ENCODE assay signal across 33 cellular contexts in the genomic region with DNA sequence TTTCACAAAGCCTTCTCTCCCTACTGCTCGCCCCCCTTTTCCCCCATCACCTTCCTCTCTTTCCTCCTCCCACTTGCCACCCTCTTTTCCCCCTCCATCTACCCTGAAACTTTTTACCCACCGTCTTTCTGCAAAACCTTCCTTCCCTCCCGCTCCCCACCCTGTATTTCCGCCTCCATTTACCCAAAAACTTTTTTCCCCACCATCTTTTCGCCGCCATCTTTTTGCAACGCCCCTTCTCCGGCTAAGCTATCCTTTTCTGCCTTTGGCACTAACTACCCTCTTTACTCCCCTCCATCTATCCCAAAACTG.
"Had no signal": no experiment of that assay in that cellular context is flagged by ENCODE, and none has a peak within 500 bp of the region (broad histone marks: within the 10 kb centered on the region; RNA-seq: fewer than 3 reads in every experiment).

No MANE protein-coding gene starts in this region.

- H3K4me3 Mint-ChIP-seq: activated B cell treated with CpG ODN at 0.5 μM for 24 hours; activated CD4-positive, alpha-beta memory T cell treated with anti-CD3 and anti-CD28 coated beads for 36 hours; activated CD4-positive, alpha-beta T cell treated with anti-CD3 and anti-CD28 coated beads, Interleukin-2, amount 10 ng/mL, durations not matched to agents 24 days and 14 days; activated CD8-positive, alpha-beta T cell treated with anti-CD3 and anti-CD28 coated beads for 36 hours; activated naive CD4-positive, alpha-beta T cell treated with anti-CD3 and anti-CD28 coated beads for 36 hours; activated naive CD8-positive, alpha-beta T cell treated with anti-CD3 and anti-CD28 coated beads for 36 hours; activated T-cell treated with anti-CD3 and anti-CD28 coated beads, Interleukin-2, amount 50 U/mL, for 4 hours; activated T-cell treated with anti-CD3 and anti-CD28 coated beads, Interleukin-2, amount 50 U/mL, for 72 hours; activated T-helper 1 cell treated with anti-CD3 and anti-CD28 coated beads, Interleukin-12 subunit alpha, Interleukin-12 subunit beta, Interleukin-2, Interleukin-4 antibody, amounts not matched to agents 30 ng/mL and 10 ng/mL and 1 ng/mL, durations not matched to agents 14 hours and 24 hours and 36 hours; activated T-helper 17 cell treated with anti-CD3 and anti-CD28 coated beads, Interleukin-2, amount 50 U/mL, for 72 hours; T-helper 2 cell treated with Interferon-gamma antibody and Interleukin-4, amounts not matched to agents 5 μg/mL and 100 μg/mL, for 36 hours had no signal

- H3K27ac ChIP-seq: adrenal gland, body of pancreas, brain microvascular endothelial cell, breast epithelium, VCaP had no signal

- H3K27ac Mint-ChIP-seq: activated B cell treated with CpG ODN at 0.5 μM for 24 hours; activated CD4-positive, alpha-beta memory T cell treated with anti-CD3 and anti-CD28 coated beads for 36 hours; activated CD4-positive, alpha-beta T cell treated with anti-CD3 and anti-CD28 coated beads, Interleukin-2, amount 10 ng/mL, durations not matched to agents 24 days and 14 days; activated CD8-positive, alpha-beta T cell treated with anti-CD3 and anti-CD28 coated beads for 36 hours; activated naive CD4-positive, alpha-beta T cell treated with anti-CD3 and anti-CD28 coated beads for 36 hours; activated naive CD4-positive, alpha-beta T cell treated with anti-CD3 and anti-CD28 coated beads, Interleukin-2, amount 50 U/mL, for 72 hours; activated naive CD8-positive, alpha-beta T cell treated with anti-CD3 and anti-CD28 coated beads for 36 hours; activated T-cell treated with anti-CD3 and anti-CD28 coated beads, Interleukin-2, amount 50 U/mL, for 72 hours; activated T-helper 1 cell treated with anti-CD3 and anti-CD28 coated beads, Interleukin-12 subunit alpha, Interleukin-12 subunit beta, Interleukin-2, Interleukin-4 antibody, amounts not matched to agents 30 ng/mL and 10 ng/mL and 1 ng/mL, durations not matched to agents 14 hours and 24 hours and 36 hours; activated T-helper 17 cell treated with anti-CD3 and anti-CD28 coated beads, Interleukin-2, amount 50 U/mL, for 72 hours; T-helper 2 cell treated with Interferon-gamma antibody and Interleukin-4, amounts not matched to agents 5 μg/mL and 100 μg/mL, for 36 hours had no signal

- H3K4me3 ChIP-seq: adrenal gland, body of pancreas, breast epithelium had no signal

- DNase-seq: activated B cell treated with CpG ODN at 0.5 μM for 24 hours; activated CD4-positive, alpha-beta memory T cell treated with anti-CD3 and anti-CD28 coated beads for 36 hours; activated CD4-positive, alpha-beta T cell treated with anti-CD3 and anti-CD28 coated beads for 4 hours; activated CD4-positive, alpha-beta T cell treated with anti-CD3 and anti-CD28 coated beads, Interleukin-2, amount 10 ng/mL, durations not matched to agents 24 days and 14 days; activated CD4-positive, alpha-beta T cell treated with anti-CD3 and anti-CD28 coated beads, Interleukin-2, amount 50 U/mL, for 1 hour; activated CD4-positive, alpha-beta T cell treated with anti-CD3 and anti-CD28 coated beads, Interleukin-2, amount 50 U/mL, for 4 hours; activated CD4-positive, CD25-positive, alpha-beta regulatory T cell treated with anti-CD3 and anti-CD28 coated beads, Interleukin-2, amount 50 U/mL, for 72 hours; activated CD8-positive, alpha-beta memory T cell treated with anti-CD3 and anti-CD28 coated beads, Interleukin-2, amount 50 U/mL, for 4 hours; activated CD8-positive, alpha-beta T cell treated with anti-CD3 and anti-CD28 coated beads for 36 hours; activated effector memory CD4-positive, alpha-beta T cell treated with anti-CD3 and anti-CD28 coated beads, Interleukin-2, amount 50 U/mL, for 16 hours; activated gamma-delta T cell treated with Interleukin-2 at 50 U/mL for 16 hours; activated naive CD4-positive, alpha-beta T cell; activated naive CD4-positive, alpha-beta T cell treated with anti-CD3 and anti-CD28 coated beads for 36 hours; activated naive CD4-positive, alpha-beta T cell treated with anti-CD3 and anti-CD28 coated beads, Interleukin-2, amount 50 U/mL, for 16 hours; activated naive CD8-positive, alpha-beta T cell treated with anti-CD3 and anti-CD28 coated beads for 36 hours; activated T-cell treated with anti-CD3 and anti-CD28 coated beads for 4 hours; activated T-cell treated with anti-CD3 and anti-CD28 coated beads, Interleukin-2, amount 50 U/mL, for 1 hour; activated T-cell treated with anti-CD3 and anti-CD28 coated beads, Interleukin-2, amount 50 U/mL, for 4 hours; activated T-cell treated with anti-CD3 and anti-CD28 coated beads, Interleukin-2, amount 50 U/mL, for 72 hours; adrenal gland; amniotic stem cell; aorta; body of pancreas; brain microvascular endothelial cell; central memory CD4-positive, alpha-beta T cell; T-helper 2 cell; T-helper 9 cell had no signal

- H3K36me3 Mint-ChIP-seq: activated CD4-positive, alpha-beta memory T cell treated with anti-CD3 and anti-CD28 coated beads for 36 hours; activated naive CD8-positive, alpha-beta T cell treated with anti-CD3 and anti-CD28 coated beads for 36 hours had no signal

- H3K4me1 ChIP-seq: adrenal gland, body of pancreas, breast epithelium had no signal

- H3K9me3 ChIP-seq: adrenal gland, body of pancreas, breast epithelium had no signal

- H3K27me3 Mint-ChIP-seq: activated CD8-positive, alpha-beta T cell treated with anti-CD3 and anti-CD28 coated beads for 36 hours had no signal

- H3K9me3 Mint-ChIP-seq: activated B cell treated with CpG ODN at 0.5 μM for 24 hours; activated CD4-positive, alpha-beta memory T cell treated with anti-CD3 and anti-CD28 coated beads for 36 hours; activated CD4-positive, alpha-beta T cell treated with anti-CD3 and anti-CD28 coated beads, Interleukin-2, amount 10 ng/mL, durations not matched to agents 24 days and 14 days; activated naive CD4-positive, alpha-beta T cell treated with anti-CD3 and anti-CD28 coated beads for 36 hours; activated T-cell treated with anti-CD3 and anti-CD28 coated beads, Interleukin-2, amount 50 U/mL, for 4 hours; activated T-helper 17 cell treated with anti-CD3 and anti-CD28 coated beads, Interleukin-2, amount 50 U/mL, for 72 hours; T-helper 2 cell treated with Interferon-gamma antibody and Interleukin-4, amounts not matched to agents 5 μg/mL and 100 μg/mL, for 36 hours had no signal

- ATAC-seq: activated CD8-positive, alpha-beta T cell treated with anti-CD3 and anti-CD28 coated beads for 36 hours; activated naive CD4-positive, alpha-beta T cell treated with anti-CD3 and anti-CD28 coated beads, Interleukin-2, amount 50 U/mL, for 72 hours; activated T-cell treated with anti-CD3 and anti-CD28 coated beads, Interleukin-2, amount 50 U/mL, for 4 hours; activated T-cell treated with anti-CD3 and anti-CD28 coated beads, Interleukin-2, amount 50 U/mL, for 72 hours; activated T-helper 17 cell treated with anti-CD3 and anti-CD28 coated beads, Interleukin-2, amount 50 U/mL, for 72 hours; body of pancreas had no signal

- H3K27me3 ChIP-seq: adrenal gland, body of pancreas, brain microvascular endothelial cell, breast epithelium had no signal

- H3K4me1 Mint-ChIP-seq: activated B cell treated with CpG ODN at 0.5 μM for 24 hours; activated CD4-positive, alpha-beta T cell treated with anti-CD3 and anti-CD28 coated beads, Interleukin-2, amount 10 ng/mL, durations not matched to agents 24 days and 14 days; activated naive CD8-positive, alpha-beta T cell treated with anti-CD3 and anti-CD28 coated beads for 36 hours; activated T-helper 17 cell treated with anti-CD3 and anti-CD28 coated beads, Interleukin-2, amount 50 U/mL, for 72 hours had no signal

- H3K36me3 ChIP-seq: adrenal gland, brain microvascular endothelial cell, breast epithelium had no signal
